ENCODE assay signal across 1 cellular context in the genomic region with DNA sequence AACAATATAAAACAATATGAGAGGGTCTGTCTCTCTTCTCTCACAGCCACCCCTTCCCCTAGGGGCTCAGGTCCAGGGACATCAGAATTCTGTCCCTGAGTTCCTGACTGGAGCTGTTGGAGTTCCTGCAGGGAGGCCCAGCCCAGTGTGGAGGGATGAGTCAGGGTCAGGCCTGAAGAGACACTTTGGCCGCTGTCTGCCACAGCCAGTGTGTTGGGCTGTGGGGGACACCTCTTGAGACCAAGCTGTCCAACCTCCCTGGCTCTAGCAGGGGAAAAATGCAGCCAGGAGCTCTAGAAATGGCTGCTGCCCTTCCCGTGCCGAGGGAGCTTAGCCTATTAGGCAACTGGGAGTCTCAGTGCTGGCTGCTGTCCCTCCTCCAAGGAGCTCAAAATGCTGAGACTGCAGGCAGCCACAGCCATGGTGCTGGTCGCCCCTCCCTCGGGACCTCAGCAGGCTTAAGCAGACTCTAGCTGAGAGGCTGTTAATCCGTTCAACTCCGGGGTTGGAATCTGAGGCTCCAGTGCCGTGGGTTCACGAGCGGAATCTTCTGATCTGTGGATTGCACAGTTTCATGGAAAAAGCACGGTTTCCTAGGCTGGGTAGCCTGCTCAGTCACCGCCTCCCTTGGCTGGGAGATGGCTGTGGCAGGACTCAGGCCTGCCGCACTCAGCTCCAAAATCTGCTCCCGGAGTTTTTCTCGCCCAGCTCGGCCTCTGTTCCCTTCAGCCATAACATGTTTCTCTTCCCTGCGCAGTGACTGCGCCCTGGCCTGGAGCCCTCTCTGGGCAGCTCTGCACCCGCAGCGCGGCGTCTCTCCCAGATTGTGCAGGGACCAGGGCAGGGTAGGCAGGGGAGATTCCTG.
TF ChIP-seq lines count a peak whose summit lies in the region.

No MANE protein-coding gene starts in this region.

TF ChIP-seq in HepG2, 621 proteins besides CTCF, POLR2A, EP300 and RAD21 (continued from another document and continues in another):
- TF ChIP-seq ARID4A (CRISPR knock-in tag; IDR thresholded peaks at IDR 0.05; ENCODE audit: borderline replicate concordance) (no peak), ZNF605 (CRISPR knock-in tag; IDR thresholded peaks at IDR 0.05) (0 out of 2 replicates have a peak, but pooled peaks have one; percentile 7), ZBTB2 (CRISPR knock-in tag; IDR thresholded peaks at IDR 0.05; ENCODE audit: low read depth) (no peak), ZBTB7B (CRISPR knock-in tag; IDR thresholded peaks at IDR 0.05) (no peak), DR1 (CRISPR knock-in tag; IDR thresholded peaks at IDR 0.05) (no peak), ZC3H4 (CRISPR knock-in tag; IDR thresholded peaks at IDR 0.05; ENCODE audit: borderline replicate concordance) (no peak), UBTF (CRISPR knock-in tag; IDR thresholded peaks at IDR 0.05) (peak; percentile 48), MEIS1 (CRISPR knock-in tag; IDR thresholded peaks at IDR 0.05; ENCODE audit: borderline replicate concordance) (0 out of 2 replicates have a peak, but pooled peaks have one; percentile 44), HOXA3 (CRISPR knock-in tag; IDR thresholded peaks at IDR 0.05) (no peak), ZNF20 (CRISPR knock-in tag; IDR thresholded peaks at IDR 0.05) (0 out of 2 replicates have a peak, but pooled peaks have one; percentile 2), ZNF501 (CRISPR knock-in tag; IDR thresholded peaks at IDR 0.05) (peak; percentile 18; the same call in 1 of the 2 replicates), ZNF160 (CRISPR knock-in tag; IDR thresholded peaks at IDR 0.05) (no peak), MYNN (CRISPR knock-in tag; IDR thresholded peaks at IDR 0.05; ENCODE audit: low read depth) (no peak), SNAI1 (CRISPR knock-in tag; IDR thresholded peaks at IDR 0.05; ENCODE audit: borderline replicate concordance) (0 out of 2 replicates have a peak, but pooled peaks have one; percentile 59), CBX1 (IDR thresholded peaks at IDR 0.05; ENCODE audit: low read depth) (no peak), ZNF839 (CRISPR knock-in tag; IDR thresholded peaks at IDR 0.05; ENCODE audit: borderline replicate concordance) (no peak), CCAR2 (optimal IDR thresholded peaks at IDR 0.05; ENCODE audit: low read depth, low read length) (no peak), ZNF740 (CRISPR knock-in tag; IDR thresholded peaks at IDR 0.05) (0 out of 2 replicates have a peak, but pooled peaks have one; percentile 28), GABPB1 (CRISPR knock-in tag; IDR thresholded peaks at IDR 0.05) (peak; percentile 18; the same call in 1 of the 2 replicates), JUNB (CRISPR knock-in tag; IDR thresholded peaks at IDR 0.05; ENCODE audit: borderline replicate concordance) (no peak), AHR (CRISPR knock-in tag; IDR thresholded peaks at IDR 0.05) (no peak), SIX1 (CRISPR knock-in tag; IDR thresholded peaks at IDR 0.05; ENCODE audit: borderline replicate concordance) (no peak), ZBTB20 (CRISPR knock-in tag; IDR thresholded peaks at IDR 0.05; ENCODE audit: borderline replicate concordance, low read depth) (no peak), POGZ (CRISPR knock-in tag; IDR thresholded peaks at IDR 0.05) (peak; percentile 24; the same call in 1 of the 2 replicates), ZNF256 (CRISPR knock-in tag; conservative IDR thresholded peaks at IDR 0.05) (no peak), MED13 (CRISPR knock-in tag; IDR thresholded peaks at IDR 0.05) (no peak), ZFX (CRISPR knock-in tag; IDR thresholded peaks at IDR 0.05; ENCODE audit: low read depth) (peak; percentile 87), ZNF33B (CRISPR knock-in tag; IDR thresholded peaks at IDR 0.05) (no peak), ZNF672 (CRISPR knock-in tag; IDR thresholded peaks at IDR 0.05) (no peak)
- TF ChIP-seq, protein P1, sequence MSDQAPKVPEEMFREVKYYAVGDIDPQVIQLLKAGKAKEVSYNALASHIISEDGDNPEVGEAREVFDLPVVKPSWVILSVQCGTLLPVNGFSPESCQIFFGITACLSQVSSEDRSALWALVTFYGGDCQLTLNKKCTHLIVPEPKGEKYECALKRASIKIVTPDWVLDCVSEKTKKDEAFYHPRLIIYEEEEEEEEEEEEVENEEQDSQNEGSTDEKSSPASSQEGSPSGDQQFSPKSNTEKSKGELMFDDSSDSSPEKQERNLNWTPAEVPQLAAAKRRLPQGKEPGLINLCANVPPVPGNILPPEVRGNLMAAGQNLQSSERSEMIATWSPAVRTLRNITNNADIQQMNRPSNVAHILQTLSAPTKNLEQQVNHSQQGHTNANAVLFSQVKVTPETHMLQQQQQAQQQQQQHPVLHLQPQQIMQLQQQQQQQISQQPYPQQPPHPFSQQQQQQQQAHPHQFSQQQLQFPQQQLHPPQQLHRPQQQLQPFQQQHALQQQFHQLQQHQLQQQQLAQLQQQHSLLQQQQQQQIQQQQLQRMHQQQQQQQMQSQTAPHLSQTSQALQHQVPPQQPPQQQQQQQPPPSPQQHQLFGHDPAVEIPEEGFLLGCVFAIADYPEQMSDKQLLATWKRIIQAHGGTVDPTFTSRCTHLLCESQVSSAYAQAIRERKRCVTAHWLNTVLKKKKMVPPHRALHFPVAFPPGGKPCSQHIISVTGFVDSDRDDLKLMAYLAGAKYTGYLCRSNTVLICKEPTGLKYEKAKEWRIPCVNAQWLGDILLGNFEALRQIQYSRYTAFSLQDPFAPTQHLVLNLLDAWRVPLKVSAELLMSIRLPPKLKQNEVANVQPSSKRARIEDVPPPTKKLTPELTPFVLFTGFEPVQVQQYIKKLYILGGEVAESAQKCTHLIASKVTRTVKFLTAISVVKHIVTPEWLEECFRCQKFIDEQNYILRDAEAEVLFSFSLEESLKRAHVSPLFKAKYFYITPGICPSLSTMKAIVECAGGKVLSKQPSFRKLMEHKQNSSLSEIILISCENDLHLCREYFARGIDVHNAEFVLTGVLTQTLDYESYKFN (CRISPR knock-in tag; conservative IDR thresholded peaks at IDR 0.05) = peak; percentile 42
- TF ChIP-seq, protein P2, sequence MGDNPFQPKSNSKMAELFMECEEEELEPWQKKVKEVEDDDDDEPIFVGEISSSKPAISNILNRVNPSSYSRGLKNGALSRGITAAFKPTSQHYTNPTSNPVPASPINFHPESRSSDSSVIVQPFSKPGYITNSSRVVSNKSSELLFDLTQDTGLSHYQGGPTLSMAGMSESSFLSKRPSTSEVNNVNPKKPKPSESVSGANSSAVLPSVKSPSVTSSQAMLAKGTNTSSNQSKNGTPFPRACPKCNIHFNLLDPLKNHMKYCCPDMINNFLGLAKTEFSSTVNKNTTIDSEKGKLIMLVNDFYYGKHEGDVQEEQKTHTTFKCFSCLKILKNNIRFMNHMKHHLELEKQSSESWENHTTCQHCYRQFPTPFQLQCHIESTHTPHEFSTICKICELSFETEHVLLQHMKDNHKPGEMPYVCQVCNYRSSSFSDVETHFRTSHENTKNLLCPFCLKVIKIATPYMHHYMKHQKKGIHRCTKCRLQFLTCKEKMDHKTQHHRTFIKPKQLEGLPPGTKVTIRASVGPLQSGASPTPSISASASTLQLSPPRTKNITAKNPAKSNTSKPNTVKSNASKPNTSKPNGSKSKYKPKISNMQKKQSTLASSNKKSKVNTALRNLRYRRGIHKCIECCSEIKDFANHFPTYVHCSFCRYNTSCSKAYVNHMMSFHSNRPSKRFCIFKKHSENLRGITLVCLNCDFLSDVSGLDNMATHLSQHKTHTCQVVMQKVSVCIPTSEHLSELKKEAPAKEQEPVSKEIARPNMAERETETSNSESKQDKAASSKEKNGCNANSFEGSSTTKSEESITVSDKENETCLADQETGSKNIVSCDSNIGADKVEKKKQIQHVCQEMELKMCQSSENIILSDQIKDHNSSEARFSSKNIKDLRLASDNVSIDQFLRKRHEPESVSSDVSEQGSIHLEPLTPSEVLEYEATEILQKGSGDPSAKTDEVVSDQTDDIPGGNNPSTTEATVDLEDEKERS (CRISPR knock-in tag; IDR thresholded peaks at IDR 0.05) = no peak
- TF ChIP-seq, protein P3, sequence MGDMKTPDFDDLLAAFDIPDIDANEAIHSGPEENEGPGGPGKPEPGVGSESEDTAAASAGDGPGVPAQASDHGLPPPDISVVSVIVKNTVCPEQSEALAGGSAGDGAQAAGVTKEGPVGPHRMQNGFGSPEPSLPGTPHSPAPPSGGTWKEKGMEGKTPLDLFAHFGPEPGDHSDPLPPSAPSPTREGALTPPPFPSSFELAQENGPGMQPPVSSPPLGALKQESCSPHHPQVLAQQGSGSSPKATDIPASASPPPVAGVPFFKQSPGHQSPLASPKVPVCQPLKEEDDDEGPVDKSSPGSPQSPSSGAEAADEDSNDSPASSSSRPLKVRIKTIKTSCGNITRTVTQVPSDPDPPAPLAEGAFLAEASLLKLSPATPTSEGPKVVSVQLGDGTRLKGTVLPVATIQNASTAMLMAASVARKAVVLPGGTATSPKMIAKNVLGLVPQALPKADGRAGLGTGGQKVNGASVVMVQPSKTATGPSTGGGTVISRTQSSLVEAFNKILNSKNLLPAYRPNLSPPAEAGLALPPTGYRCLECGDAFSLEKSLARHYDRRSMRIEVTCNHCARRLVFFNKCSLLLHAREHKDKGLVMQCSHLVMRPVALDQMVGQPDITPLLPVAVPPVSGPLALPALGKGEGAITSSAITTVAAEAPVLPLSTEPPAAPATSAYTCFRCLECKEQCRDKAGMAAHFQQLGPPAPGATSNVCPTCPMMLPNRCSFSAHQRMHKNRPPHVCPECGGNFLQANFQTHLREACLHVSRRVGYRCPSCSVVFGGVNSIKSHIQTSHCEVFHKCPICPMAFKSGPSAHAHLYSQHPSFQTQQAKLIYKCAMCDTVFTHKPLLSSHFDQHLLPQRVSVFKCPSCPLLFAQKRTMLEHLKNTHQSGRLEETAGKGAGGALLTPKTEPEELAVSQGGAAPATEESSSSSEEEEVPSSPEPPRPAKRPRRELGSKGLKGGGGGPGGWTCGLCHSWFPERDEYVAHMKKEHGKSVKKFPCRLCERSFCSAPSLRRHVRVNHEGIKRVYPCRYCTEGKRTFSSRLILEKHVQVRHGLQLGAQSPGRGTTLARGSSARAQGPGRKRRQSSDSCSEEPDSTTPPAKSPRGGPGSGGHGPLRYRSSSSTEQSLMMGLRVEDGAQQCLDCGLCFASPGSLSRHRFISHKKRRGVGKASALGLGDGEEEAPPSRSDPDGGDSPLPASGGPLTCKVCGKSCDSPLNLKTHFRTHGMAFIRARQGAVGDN (CRISPR knock-in tag; IDR thresholded peaks at IDR 0.05) = peak; percentile 82
